20 cellular contexts compared by ENCODE assay signal in genomic region chr2:172955587-172955986, GRCh38.
"Had no signal": no experiment of that assay in that cellular context is flagged by ENCODE, and none has a peak within 500 bp of the region (broad histone marks: within the 10 kb centered on the region; RNA-seq: fewer than 3 reads in every experiment).

No MANE protein-coding gene starts in this region.

- ATAC-seq: left ventricle myocardium superior; lower lobe of right lung; mucosa of descending colon; natural killer cell treated with Interleukin-12 subunit alpha and Interleukin-12 subunit beta and Interleukin-15 and Interleukin-18, amount 100 ng/mL, for 72 hours; sciatic nerve had no signal

- H3K4me1 ChIP-seq: lower lobe of right lung, prostate gland, right atrium auricular region, transverse colon, vagina had no signal

- H3K36me3 ChIP-seq: lower lobe of right lung, prostate gland, right atrium auricular region, suprapubic skin, transverse colon, vagina had no signal

- H3K9me3 ChIP-seq: lower lobe of right lung, mucosa of descending colon, prostate gland, right atrium auricular region, suprapubic skin, transverse colon, vagina had no signal

- H3K4me2 ChIP-seq: smooth muscle cell had no signal

- H3K27me3 ChIP-seq: dorsolateral prefrontal cortex, right atrium auricular region, suprapubic skin, transverse colon, vagina had no signal

- H3K27ac ChIP-seq: dorsolateral prefrontal cortex, lower lobe of right lung, prostate gland, right atrium auricular region, suprapubic skin, transverse colon, vagina had no signal

- DNase-seq: dorsolateral prefrontal cortex; effector CD4-positive, alpha-beta T cell; left ventricle myocardium superior; lower lobe of right lung; mucosa of descending colon; naive B cell; nucleus accumbens; stimulated activated CD4-positive, alpha-beta T cell treated with anti-CD3 and anti-CD28 coated beads, Interleukin-12 subunit alpha, Interleukin-12 subunit beta, amount 100 ng/mL, for 4 hours; stimulated activated CD4-positive, alpha-beta T cell treated with anti-CD3 and anti-CD28 coated beads, Interleukin-1b, Interleukin-23, amount 100 ng/mL, for 48 hours; stimulated activated CD4-positive, alpha-beta T cell treated with anti-CD3 and anti-CD28 coated beads, Interleukin-4, amount 100 ng/mL, for 1 hour; stimulated activated CD8-positive, alpha-beta memory T cell treated with anti-CD3 and anti-CD28 coated beads, Interleukin-4, amount 100 ng/mL, for 48 hours; stimulated activated naive CD4-positive, alpha-beta T cell treated with Interleukin-2 at 50 U/mL for 16 hours; transverse colon had no signal

- H3K4me3 ChIP-seq: dorsolateral prefrontal cortex, lower lobe of right lung, mucosa of descending colon, prostate gland, right atrium auricular region, smooth muscle cell, suprapubic skin, transverse colon, vagina had no signal
